Comparison of ENCODE assay signal across 19 cellular contexts in the genomic region with DNA sequence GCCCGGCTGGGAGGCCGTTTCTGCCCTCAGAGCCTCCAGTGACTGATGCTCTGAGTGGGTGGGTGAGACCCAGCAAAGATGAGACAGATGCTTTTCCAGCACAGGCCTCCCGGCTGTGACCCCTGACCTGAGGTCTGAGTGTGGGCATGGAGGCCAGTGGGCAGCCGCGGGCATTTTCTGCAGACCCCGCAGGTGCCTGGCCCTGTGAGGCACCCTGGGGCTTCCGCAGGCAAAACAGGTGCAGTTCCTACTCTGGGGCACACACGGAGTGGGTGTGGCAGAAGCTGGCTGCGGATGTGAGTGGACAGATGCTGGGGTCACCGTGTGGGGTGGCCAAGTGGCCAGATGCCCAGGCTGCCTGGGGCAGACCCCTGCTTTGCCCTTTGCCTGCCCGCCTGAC. TPM values are rescaled to one million over a fixed set of nuclear protein-coding genes. Genes with fewer than 3 reads are reported as not detected.
DNase-seq lines count a peak whose midpoint lies in the region; ATAC-seq, FAIRE-seq and TF ChIP-seq lines count a peak whose summit lies in the region.
"Had no signal": no experiment of that assay in that cellular context is flagged by ENCODE, and none has a peak within 500 bp of the region (broad histone marks: within the 10 kb centered on the region; RNA-seq: fewer than 3 reads in every experiment).

No MANE protein-coding gene starts in this region.

- H3K9me3 ChIP-seq in BLaER1 treated with 17β-estradiol and CSF1 and Interleukin-3, amounts not matched to agents 10 nM and 100 nM (replicated peaks in 1 of 11), result no peaks in the 10 kb centered on the region
- H3K9me3 ChIP-seq in kidney (ENCODE audit: control insufficient read depth in 1 of 2, low read length in 2 of 2) (no peaks in the 10 kb centered on the region), sigmoid colon (no peaks in the 10 kb centered on the region)
- H3K9me3 ChIP-seq: HAP-1 had no signal

- no peak for TF ChIP-seq EP300 in sigmoid colon (IDR thresholded peaks at IDR 0.05)

- H3K4me3 Mint-ChIP-seq in stimulated activated effector memory CD8-positive, alpha-beta T cell treated with anti-CD3 and anti-CD28 coated beads, Interleukin-12 subunit alpha, Interleukin-12 subunit beta, amount 100 ng/mL, for 72 hours, result no peak overlapping the region
- H3K4me3 Mint-ChIP-seq: CD4-positive, alpha-beta memory T cell had no signal

- TF ChIP-seq CTCF in kidney (IDR thresholded peaks at IDR 0.05; ENCODE audit: borderline replicate concordance, extremely low read depth, insufficient read depth) (no peak), sigmoid colon (IDR thresholded peaks at IDR 0.05) (no peak)

- H3K4me1 ChIP-seq in BLaER1 treated with 17β-estradiol and CSF1 and Interleukin-3, amounts not matched to agents 10 nM and 100 nM, result peaks cover 58 to 100% (median 100%) of the 10 kb centered on the region in 10 experiments
- H3K4me1 ChIP-seq in kidney (ENCODE audit: control insufficient read depth in 1 of 2, insufficient read depth in 1 of 2, low read depth in 1 of 2, low read length in 2 of 2) (no peaks in the 10 kb centered on the region), sigmoid colon (peaks cover 0 to 39% (median 34%) of the 10 kb centered on the region in 4 donors)
- H3K4me1 ChIP-seq: HAP-1 had no signal

- H3K27me3 ChIP-seq in BLaER1 treated with 17β-estradiol and CSF1 and Interleukin-3, amounts not matched to agents 10 nM and 100 nM, result peaks cover 0 to 38% (median 0%) of the 10 kb centered on the region in 11 experiments; a peak in 5 of 22 replicates
- H3K27me3 ChIP-seq in sigmoid colon, result no peaks in the 10 kb centered on the region

- peak overlapping the region in 9 of 11 experiments; percentile 97 to 100 (median 99); a peak in 17 of 22 replicates for H3K4me2 ChIP-seq in BLaER1 treated with 17β-estradiol and CSF1 and Interleukin-3, amounts not matched to agents 10 nM and 100 nM

- no peaks in the 10 kb centered on the region for H3K9me3 Mint-ChIP-seq in stimulated activated effector memory CD8-positive, alpha-beta T cell treated with anti-CD3 and anti-CD28 coated beads, Interleukin-12 subunit alpha, Interleukin-12 subunit beta, amount 100 ng/mL, for 72 hours
- H3K9me3 Mint-ChIP-seq: CD4-positive, alpha-beta memory T cell had no signal

- 57 to 82% methylated on average over 11 of the region's 11 CpGs for WGBS in sigmoid colon, 2 donors

- FAIRE-seq in kidney (lab: Jason Lieb, UNC), result no peak
- FAIRE-seq: GM12878, GM18507, H1, HepG2, HTR-8/SVneo had no signal

- no peak for TF ChIP-seq POLR2A in sigmoid colon (IDR thresholded peaks at IDR 0.05)

- no peak overlapping the region for H3K27ac Mint-ChIP-seq in stimulated activated effector memory CD8-positive, alpha-beta T cell treated with anti-CD3 and anti-CD28 coated beads, Interleukin-12 subunit alpha, Interleukin-12 subunit beta, amount 100 ng/mL, for 72 hours
- H3K27ac Mint-ChIP-seq: CD4-positive, alpha-beta memory T cell had no signal

- peak overlapping the region in 1 of 11 experiments; percentile 82; a peak in 1 of 22 replicates for H3K27ac ChIP-seq in BLaER1 treated with 17β-estradiol and CSF1 and Interleukin-3, amounts not matched to agents 10 nM and 100 nM
- no peak overlapping the region for H3K27ac ChIP-seq in kidney (ENCODE audit: low read depth in 2 of 2, low read length in 2 of 2)
- no peak overlapping the region for H3K27ac ChIP-seq in sigmoid colon
- H3K27ac ChIP-seq: C4-2B had no signal

- intact Hi-C loops in left cardiac atrium (cut with DNase I) (no loop called here), kidney (cut with DNase I) (no loop called here), sigmoid colon (cut with DNase I) (no loop called here)

- peak; percentile 14 for DNase-seq in left cardiac atrium
- DNase-seq in kidney, result peak; percentile 54
- DNase-seq in sigmoid colon, result peak; percentile 62
- no peak for DNase-seq in iPS-NIHi11 (ENCODE audit: low spot score)
- DNase-seq in activated T-cell treated with anti-CD3 and anti-CD28 coated beads for 4 hours, result no peak
- DNase-seq in stimulated activated effector memory CD8-positive, alpha-beta T cell treated with anti-CD3 and anti-CD28 coated beads, Interleukin-12 subunit alpha, Interleukin-12 subunit beta, amount 100 ng/mL, for 72 hours (ENCODE audit: low spot score in 2 of 2), result no peak
- DNase-seq: ACHN; CD4-positive, alpha-beta memory T cell; DMS79 had no signal

- peaks cover 5% of the 10 kb centered on the region for H3K36me3 Mint-ChIP-seq in stimulated activated effector memory CD8-positive, alpha-beta T cell treated with anti-CD3 and anti-CD28 coated beads, Interleukin-12 subunit alpha, Interleukin-12 subunit beta, amount 100 ng/mL, for 72 hours
- H3K36me3 Mint-ChIP-seq: CD4-positive, alpha-beta memory T cell had no signal

- no peak for ATAC-seq in left cardiac atrium
- ATAC-seq in GM18858 (IDR thresholded peaks at IDR 0.05; ENCODE audit: unreplicated experiment), result no peak
- no peak for ATAC-seq in stimulated activated effector memory CD8-positive, alpha-beta T cell treated with anti-CD3 and anti-CD28 coated beads, Interleukin-12 subunit alpha, Interleukin-12 subunit beta, amount 100 ng/mL, for 72 hours

- peak overlapping the region in 4 of 11 experiments; percentile 34 to 63 (median 46); a peak in 2 of 22 replicates for H3K9ac ChIP-seq in BLaER1 treated with 17β-estradiol and CSF1 and Interleukin-3, amounts not matched to agents 10 nM and 100 nM
- no peak overlapping the region for H3K9ac ChIP-seq in kidney (ENCODE audit: low read length in 2 of 2)

- peaks cover 4% of the 10 kb centered on the region for H3K4me1 Mint-ChIP-seq in stimulated activated effector memory CD8-positive, alpha-beta T cell treated with anti-CD3 and anti-CD28 coated beads, Interleukin-12 subunit alpha, Interleukin-12 subunit beta, amount 100 ng/mL, for 72 hours

- H3K36me3 ChIP-seq in BLaER1 treated with 17β-estradiol and CSF1 and Interleukin-3, amounts not matched to agents 10 nM and 100 nM, result peaks cover 0 to 78% (median 39%) of the 10 kb centered on the region in 11 experiments; a peak in 14 of 22 replicates
- H3K36me3 ChIP-seq in kidney (ENCODE audit: control insufficient read depth in 1 of 2, insufficient read depth in 2 of 2, low read length in 2 of 2) (no peaks in the 10 kb centered on the region), sigmoid colon (no peaks in the 10 kb centered on the region)
- H3K36me3 ChIP-seq: HAP-1 had no signal

- H3K4me3 ChIP-seq in BLaER1 treated with 17β-estradiol and CSF1 and Interleukin-3, amounts not matched to agents 10 nM and 100 nM, result no peak overlapping the region
- no peak overlapping the region for H3K4me3 ChIP-seq in kidney (ENCODE audit: low read length in 2 of 2)
- no peak overlapping the region for H3K4me3 ChIP-seq in sigmoid colon
- H3K4me3 ChIP-seq: GM12878, HAP-1 had no signal

- peaks cover 0 to 94% (median 36%) of the 10 kb centered on the region in 11 experiments; a peak in 15 of 22 replicates for H4K20me1 ChIP-seq in BLaER1 treated with 17β-estradiol and CSF1 and Interleukin-3, amounts not matched to agents 10 nM and 100 nM

RNA-seq across cellular contexts. Expression of gene HTRA3, which starts 14.8 kb away (rescaled TPM):
- total RNA-seq in left cardiac atrium, result 10 to 100 TPM; 48.5 to 78.2 TPM
- total RNA-seq in kidney, result 1.7 TPM
- polyA plus RNA-seq in kidney (ENCODE audit: insufficient read depth, low read depth, low replicate concordance), result 6.5 TPM
- 10 to 100 TPM; 14.5 to 49.6 (median 32.1) TPM for total RNA-seq in sigmoid colon
- polyA plus RNA-seq in sigmoid colon, result 1 to 10 TPM; 1.2 to 5.0 (median 3.6) TPM
- total RNA-seq: A172; CD4-positive, alpha-beta memory T cell; HepG2 had no signal
- polyA plus RNA-seq: CD4-positive, alpha-beta memory T cell had no signal

Comparison
In these comparisons a context has a peak if more than half of its experiments do, and no peak if none do; other contexts are left out.
1. DNase-seq: peak in left cardiac atrium (single experiment), kidney (single experiment) and sigmoid colon (single experiment); none in iPS-NIHi11 (single experiment), activated T-cell treated with anti-CD3 and anti-CD28 coated beads for 4 hours (single experiment) and stimulated activated effector memory CD8-positive, alpha-beta T cell treated with anti-CD3 and anti-CD28 coated beads, Interleukin-12 subunit alpha, Interleukin-12 subunit beta, amount 100 ng/mL, for 72 hours (0 of 2).